ENCODE assay signal across 16 cellular contexts in the genomic region with DNA sequence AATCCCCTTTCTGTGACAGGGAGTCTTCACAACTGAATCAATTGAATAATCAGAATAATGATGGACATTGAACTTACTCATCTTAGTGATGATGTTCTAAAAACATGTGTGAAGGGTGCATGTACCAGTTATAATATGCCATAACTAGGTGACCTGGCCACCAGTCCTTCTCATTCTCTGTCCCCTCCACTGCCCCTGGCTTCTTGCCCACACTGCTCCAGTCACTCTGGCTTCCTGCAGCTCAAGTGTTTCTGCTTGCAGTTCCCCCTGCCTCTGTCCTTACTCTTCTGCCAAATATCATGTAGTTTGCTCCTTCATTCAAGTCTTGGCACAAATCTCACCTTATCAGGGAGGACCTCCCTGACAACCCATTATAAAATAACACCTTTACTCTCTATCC.
"Had no signal": no experiment of that assay in that cellular context is flagged by ENCODE, and none has a peak within 500 bp of the region (broad histone marks: within the 10 kb centered on the region; RNA-seq: fewer than 3 reads in every experiment).

No MANE protein-coding gene starts in this region.

- FAIRE-seq: frontal cortex had no signal

- DNase-seq: activated CD4-positive, alpha-beta T cell treated with anti-CD3 and anti-CD28 coated beads, Interleukin-2, amount 50 U/mL, for 48 hours; activated CD4-positive, CD25-positive, alpha-beta regulatory T cell treated with anti-CD3 and anti-CD28 coated beads, Interleukin-2, amount 50 U/mL, for 72 hours; activated naive CD4-positive, alpha-beta T cell treated with anti-CD3 and anti-CD28 coated beads for 36 hours; activated naive CD8-positive, alpha-beta T cell treated with anti-CD3 and anti-CD28 coated beads, Interleukin-2, amount 50 U/mL, for 24 hours; cerebellar nuclear complex; midbrain; right lobe of liver; stimulated activated CD4-positive, alpha-beta T cell treated with anti-CD3 and anti-CD28 coated beads, Interleukin-4, amount 100 ng/mL, for 4 hours; stimulated activated CD8-positive, alpha-beta memory T cell treated with anti-CD3 and anti-CD28 coated beads, Interleukin-4, amount 100 ng/mL, for 48 hours; T-helper 9 cell had no signal

- H3K4me1 ChIP-seq: prostate gland, right lobe of liver had no signal

- H3K27me3 ChIP-seq: right lobe of liver had no signal

- ATAC-seq: activated naive CD8-positive, alpha-beta T cell treated with anti-CD3 and anti-CD28 coated beads, Interleukin-2, amount 50 U/mL, for 24 hours; activated T-helper 17 cell treated with anti-CD3 and anti-CD28 coated beads, Interleukin-2, amount 50 U/mL, for 72 hours; right lobe of liver had no signal

- H3K9me3 ChIP-seq: prostate gland, right lobe of liver, thoracic aorta had no signal

- H3K27ac ChIP-seq: prostate gland, right lobe of liver, thoracic aorta had no signal

- H3K4me3 ChIP-seq: lung, prostate gland, right lobe of liver, smooth muscle cell, thoracic aorta had no signal

- H3K36me3 ChIP-seq: prostate gland, right lobe of liver, thoracic aorta had no signal
